In genomic region chr1:198676253-198676652, GRCh38 we compare ENCODE assay signal across 1 cellular context.
TF ChIP-seq lines count a peak whose summit lies in the region.

No MANE protein-coding gene starts in this region.

TF ChIP-seq in GM12878, 131 proteins besides CTCF, POLR2A, EP300 and RAD21 (continued from another document):
- 0 out of 2 replicates have a peak, but pooled peaks have one; percentile 29 for TF ChIP-seq CBX5 (IDR thresholded peaks at IDR 0.05; ENCODE audit: low read depth)
TF ChIP-seq in GM12878: peak in this region for 2.
